9 cellular contexts compared by ENCODE assay signal in the genomic region with DNA sequence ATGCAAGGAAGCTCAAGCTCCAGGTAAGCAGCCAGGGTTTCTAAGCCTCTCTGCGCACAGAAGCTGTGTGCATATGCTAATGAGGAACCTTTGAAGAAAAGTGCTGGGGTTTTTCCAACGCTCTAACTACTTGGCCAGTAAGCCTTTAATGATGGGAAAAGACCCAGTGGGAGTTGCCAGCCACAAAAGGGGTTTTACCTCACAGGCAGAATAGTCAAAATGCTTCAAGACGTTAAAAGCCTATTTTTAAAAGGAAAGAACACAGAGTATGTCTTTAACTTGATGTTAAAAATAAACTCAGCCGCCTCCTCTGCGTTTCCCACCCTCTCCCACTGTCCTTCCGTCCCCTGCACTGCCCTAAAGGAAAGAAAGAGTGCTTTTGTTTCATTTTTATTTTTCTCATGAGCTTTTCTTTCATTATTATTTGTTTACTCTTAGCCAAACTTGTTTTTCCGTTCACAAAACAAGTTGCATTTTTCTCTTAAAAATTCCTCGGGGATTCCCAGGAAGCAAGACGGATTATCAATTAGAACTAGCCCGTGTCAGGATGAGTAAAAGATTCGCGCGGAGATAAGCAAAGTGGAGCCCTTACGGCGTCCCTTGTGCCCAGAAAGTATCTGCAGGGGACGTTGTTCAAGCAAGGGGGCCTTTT.
DNase-seq lines count a peak whose midpoint lies in the region; ATAC-seq and TF ChIP-seq lines count a peak whose summit lies in the region.
"Had no signal": no experiment of that assay in that cellular context is flagged by ENCODE, and none has a peak within 500 bp of the region (broad histone marks: within the 10 kb centered on the region; RNA-seq: fewer than 3 reads in every experiment).

No MANE protein-coding gene starts in this region.

- in situ Hi-C loops in GM18951 (cut with MboI; ENCODE audit: low sequenced_read_pairs, unreplicated experiment): no loop called here

- H3K9me3 ChIP-seq in BE2C: no peaks in the 10 kb centered on the region
- no peaks in the 10 kb centered on the region for H3K9me3 ChIP-seq in right cardiac atrium (ENCODE audit: control insufficient read depth, low read length)
- H3K9me3 ChIP-seq: neutrophil had no signal

- H3K27me3 ChIP-seq in BE2C: no peaks in the 10 kb centered on the region
- no peaks in the 10 kb centered on the region for H3K27me3 ChIP-seq in right cardiac atrium (ENCODE audit: control insufficient read depth, insufficient read depth)
- H3K27me3 ChIP-seq: neutrophil had no signal

- H3K4me3 ChIP-seq in BE2C (ENCODE audit: low read depth, low read length) (peak overlapping the region; percentile 37), right cardiac atrium (ENCODE audit: low read length) (peak overlapping the region; percentile 96), skeletal muscle cell (ENCODE audit: low read depth, low read length) (peak overlapping the region; percentile 23)

- intact Hi-C loops in right cardiac atrium (cut with DNase I): no loop called here

- no peaks in the 10 kb centered on the region for H3K36me3 ChIP-seq in BE2C
- H3K36me3 ChIP-seq: neutrophil had no signal

- H3K36me3 Mint-ChIP-seq in activated CD8-positive, alpha-beta T cell treated with anti-CD3 and anti-CD28 coated beads, Interleukin-2, amount 10 ng/mL, durations not matched to agents 7 days and 5 days (ENCODE audit: low read depth): no peaks in the 10 kb centered on the region

- peak; percentile 30 for TF ChIP-seq POLR2A in GM18951 (IDR thresholded peaks at IDR 0.05; ENCODE audit: extremely low read depth, insufficient read depth, insufficient read length)

- peaks cover 4% of the 10 kb centered on the region for H3K4me1 Mint-ChIP-seq in activated CD8-positive, alpha-beta T cell treated with anti-CD3 and anti-CD28 coated beads, Interleukin-2, amount 10 ng/mL, durations not matched to agents 7 days and 5 days (ENCODE audit: low read depth)

- 14% methylated on average over 16 of the region's 16 CpGs for WGBS in right cardiac atrium

- ATAC-seq in HG03103 (IDR thresholded peaks at IDR 0.05; ENCODE audit: low read depth, unreplicated experiment) (peak; percentile 44), right cardiac atrium (peak; percentile 48 to 50)
- no peak for ATAC-seq in activated CD8-positive, alpha-beta T cell treated with anti-CD3 and anti-CD28 coated beads, Interleukin-2, amount 10 ng/mL, durations not matched to agents 7 days and 5 days

- no peak overlapping the region for H3K27ac ChIP-seq in right cardiac atrium (ENCODE audit: low read length)
- H3K27ac ChIP-seq: neutrophil had no signal

- no peak overlapping the region for H3K27ac Mint-ChIP-seq in activated CD8-positive, alpha-beta T cell treated with anti-CD3 and anti-CD28 coated beads, Interleukin-2, amount 10 ng/mL, durations not matched to agents 7 days and 5 days

- no peaks in the 10 kb centered on the region; the same call in 1 of the 2 replicates for H3K4me1 ChIP-seq in BE2C
- peaks cover under 1% of the 10 kb centered on the region for H3K4me1 ChIP-seq in right cardiac atrium (ENCODE audit: control insufficient read depth, insufficient read depth, low read length)

- CTCF ChIA-PET in activated CD8-positive, alpha-beta T cell treated with anti-CD3 and anti-CD28 coated beads, Interleukin-2, amount 10 ng/mL, durations not matched to agents 7 days and 5 days (lab: Charles Lee): no interaction called here

- H3K4me3 Mint-ChIP-seq in activated CD8-positive, alpha-beta T cell treated with anti-CD3 and anti-CD28 coated beads, Interleukin-2, amount 10 ng/mL, durations not matched to agents 7 days and 5 days: peak overlapping the region; percentile 39

- POLR2A ChIA-PET in activated CD8-positive, alpha-beta T cell treated with anti-CD3 and anti-CD28 coated beads, Interleukin-2, amount 10 ng/mL, durations not matched to agents 7 days and 5 days (lab: Charles Lee): no interaction called here

- H3K9me3 Mint-ChIP-seq in activated CD8-positive, alpha-beta T cell treated with anti-CD3 and anti-CD28 coated beads, Interleukin-2, amount 10 ng/mL, durations not matched to agents 7 days and 5 days (ENCODE audit: insufficient read depth): no peaks in the 10 kb centered on the region

- peaks cover 2% of the 10 kb centered on the region for H3K27me3 Mint-ChIP-seq in activated CD8-positive, alpha-beta T cell treated with anti-CD3 and anti-CD28 coated beads, Interleukin-2, amount 10 ng/mL, durations not matched to agents 7 days and 5 days (ENCODE audit: low read depth)

- no peak for TF ChIP-seq CTCF in BE2C (IDR thresholded peaks at IDR 0.05; ENCODE audit: low read depth, low read length)

- DNase-seq in BE2C (no peak), right cardiac atrium (no peak), skeletal muscle cell (ENCODE audit: low read depth) (no peak), NOMO-1 (lab: John Stamatoyannopoulos, UW; ENCODE audit: unreplicated experiment in 2 of 2) (no peak), GDM1 (lab: John Stamatoyannopoulos, UW) (no peak)
- no peak for DNase-seq in activated CD8-positive, alpha-beta T cell treated with anti-CD3 and anti-CD28 coated beads, Interleukin-2, amount 10 ng/mL, durations not matched to agents 7 days and 5 days

Comparison
In these comparisons a context has a peak if more than half of its experiments do, and no peak if none do; other contexts are left out.
1. H3K4me3 ChIP-seq: peak in every context shown above with its lines; median percentile 96 in right cardiac atrium; 37 in BE2C; 23 in skeletal muscle cell.